ENCODE assay signal across 1 cellular context in genomic region chr10:21724695-21725371, GRCh38.
TF ChIP-seq lines count a peak whose summit lies in the region.

No MANE protein-coding gene starts in this region.

TF ChIP-seq in HepG2, 621 proteins besides CTCF, POLR2A, EP300 and RAD21 (continued from another document and continues in another):
- TF ChIP-seq SP5 (CRISPR knock-in tag; IDR thresholded peaks at IDR 0.05; ENCODE audit: borderline replicate concordance, low read depth) (0 out of 2 replicates have a peak, but pooled peaks have one; percentile 30), ARID3A (IDR thresholded peaks at IDR 0.05; ENCODE audit: low read depth, low read length) (peak; percentile 92), SOX5 (CRISPR knock-in tag; IDR thresholded peaks at IDR 0.05; ENCODE audit: borderline replicate concordance) (peak; percentile 69; the same call in 1 of the 2 replicates), ZBTB20 (CRISPR knock-in tag; IDR thresholded peaks at IDR 0.05; ENCODE audit: borderline replicate concordance, low read depth) (peak; percentile 48; the same call in 1 of the 2 replicates), ARID4A (CRISPR knock-in tag; IDR thresholded peaks at IDR 0.05; ENCODE audit: borderline replicate concordance) (peak; percentile 34; the same call in 1 of the 2 replicates), HMG20A (CRISPR knock-in tag; IDR thresholded peaks at IDR 0.05; ENCODE audit: borderline replicate concordance) (peak; percentile 60; the same call in 1 of the 2 replicates), ZNF331 (CRISPR knock-in tag; IDR thresholded peaks at IDR 0.05) (peak; percentile 68; the same call in 1 of the 2 replicates), SOX13 (IDR thresholded peaks at IDR 0.05) (no peak), SOX13 (CRISPR knock-in tag; conservative IDR thresholded peaks at IDR 0.05 in 1 of 2, IDR thresholded peaks at IDR 0.05 in 1 of 2) (peak in 1 of 2 experiments; percentile 81; a peak in 1 of 4 replicates), ZNF430 (CRISPR knock-in tag; IDR thresholded peaks at IDR 0.05) (0 out of 2 replicates have a peak, but pooled peaks have one; percentile 60), SMAD3 (CRISPR knock-in tag; IDR thresholded peaks at IDR 0.05) (peak; percentile 72; the same call in 1 of the 2 replicates), ZNF207 (IDR thresholded peaks at IDR 0.05; ENCODE audit: borderline replicate concordance) (no peak), ZNF770 (CRISPR knock-in tag; IDR thresholded peaks at IDR 0.05) (peak; percentile 23; the same call in 1 of the 2 replicates), ATF5 (CRISPR knock-in tag; IDR thresholded peaks at IDR 0.05; ENCODE audit: low read depth) (no peak), THAP11 (CRISPR knock-in tag; IDR thresholded peaks at IDR 0.05) (peak; percentile 54; the same call in 1 of the 2 replicates), TCF7 (IDR thresholded peaks at IDR 0.05; ENCODE audit: low read depth) (peak; percentile 71), TERF1 (CRISPR knock-in tag; IDR thresholded peaks at IDR 0.05) (no peak), RARA (CRISPR knock-in tag; IDR thresholded peaks at IDR 0.05) (peak; percentile 61), MTA1 (CRISPR knock-in tag; IDR thresholded peaks at IDR 0.05; ENCODE audit: borderline replicate concordance) (no peak), ZNF891 (CRISPR knock-in tag; IDR thresholded peaks at IDR 0.05) (no peak), FOXA3 (CRISPR knock-in tag; IDR thresholded peaks at IDR 0.05) (peak; percentile 64), MBD4 (IDR thresholded peaks at IDR 0.05; ENCODE audit: borderline replicate concordance, low read length) (peak; percentile 81; the same call in 1 of the 2 replicates), ZNF609 (CRISPR knock-in tag; IDR thresholded peaks at IDR 0.05; ENCODE audit: borderline replicate concordance) (peak; percentile 33; the same call in 1 of the 2 replicates), MED1 (CRISPR knock-in tag; IDR thresholded peaks at IDR 0.05) (peak; percentile 37; the same call in 1 of the 2 replicates), BCL6 (CRISPR knock-in tag; IDR thresholded peaks at IDR 0.05) (peak; percentile 99), ZGPAT (CRISPR knock-in tag; IDR thresholded peaks at IDR 0.05) (peak; percentile 63), NR2F1 (CRISPR knock-in tag; IDR thresholded peaks at IDR 0.05) (peak in 1 of 2 experiments; percentile 67; a peak in 1 of 4 replicates), CSRNP1 (CRISPR knock-in tag; IDR thresholded peaks at IDR 0.05) (no peak), ATF2 (CRISPR knock-in tag; IDR thresholded peaks at IDR 0.05) (0 out of 2 replicates have a peak, but pooled peaks have one; percentile 27), CREM (IDR thresholded peaks at IDR 0.05) (peak; percentile 21; the same call in 1 of the 2 replicates), CREM (CRISPR knock-in tag; IDR thresholded peaks at IDR 0.05) (no peak), PHF21A (CRISPR knock-in tag; IDR thresholded peaks at IDR 0.05) (peak; percentile 69; the same call in 1 of the 2 replicates), NCOR1 (IDR thresholded peaks at IDR 0.05; ENCODE audit: borderline replicate concordance, low read length) (peak; percentile 90), ZNF644 (CRISPR knock-in tag; IDR thresholded peaks at IDR 0.05; ENCODE audit: low read depth) (no peak), THRA (CRISPR knock-in tag; IDR thresholded peaks at IDR 0.05; ENCODE audit: borderline replicate concordance) (peak; percentile 41; the same call in 1 of the 2 replicates), HNRNPK (IDR thresholded peaks at IDR 0.05; ENCODE audit: low read depth, low read length, poor library complexity, severe bottlenecking) (no peak), HNF4A (CRISPR knock-in tag; IDR thresholded peaks at IDR 0.05) (peak; percentile 65)
